ENCODE assay signal across 8 cellular contexts in genomic region chr12:31588976-31589375, GRCh38. TPM values are rescaled to one million over a fixed set of nuclear protein-coding genes. Genes with fewer than 3 reads are reported as not detected.
DNase-seq lines count a peak whose midpoint lies in the region; ATAC-seq and TF ChIP-seq lines count a peak whose summit lies in the region.

No MANE protein-coding gene starts in this region.

- peaks cover 9 to 25% of the 10 kb centered on the region in 2 donors for H3K27me3 Mint-ChIP-seq in natural killer cell (ENCODE audit: low read depth in 2 of 2)

- no peak overlapping the region for H2AFZ ChIP-seq in KMS-11 (ENCODE audit: low read depth)

- no peaks in the 10 kb centered on the region for H3K27me3 ChIP-seq in BLaER1
- H3K27me3 ChIP-seq in KMS-11 (ENCODE audit: insufficient read depth, low read depth) = no peaks in the 10 kb centered on the region

- no peak overlapping the region for H3K27ac Mint-ChIP-seq in natural killer cell

- H3K4me3 ChIP-seq in BLaER1 (peak overlapping the region; percentile 92), KMS-11 (IDR thresholded peaks at IDR 0.05; ENCODE audit: insufficient read depth, low read depth, low read length) (no peak overlapping the region), coronary artery (peak overlapping the region; percentile 78)

- H3K36me3 ChIP-seq in BLaER1 (no peaks in the 10 kb centered on the region), KMS-11 (ENCODE audit: insufficient read depth) (no peaks in the 10 kb centered on the region; the same call in 1 of the 2 replicates)

- no peaks in the 10 kb centered on the region for H3K79me2 ChIP-seq in KMS-11 (ENCODE audit: insufficient read depth, low read depth)

- intact Hi-C loops in natural killer cell (cut with micrococcal nuclease) = no loop called here

- no peak for DNase-seq in coronary artery (ENCODE audit: low spot score)
- DNase-seq in natural killer cell = no peak
- DNase-seq in NCI-H1105 (lab: John Stamatoyannopoulos, UW) = no peak
- DNase-seq in D341Med (ENCODE audit: low spot score) = no peak
- DNase-seq in DMS79 treated with DMSO at 0.1 percent for 48 hours (lab: John Stamatoyannopoulos, UW) = no peak

- H3K9me3 ChIP-seq in BLaER1 = no peaks in the 10 kb centered on the region

- H3K36me3 Mint-ChIP-seq in natural killer cell = no peaks in the 10 kb centered on the region

- H3K27ac ChIP-seq in BLaER1 (no peak overlapping the region), KMS-11 (no peak overlapping the region), coronary artery (peak overlapping the region; percentile 93 to 95)

- H3K4me1 Mint-ChIP-seq in natural killer cell = peaks cover 14 to 20% of the 10 kb centered on the region in 2 donors

- no peak for TF ChIP-seq CTCF in KMS-11 (conservative IDR thresholded peaks at IDR 0.05; ENCODE audit: low read depth, low read length)
- no peak for TF ChIP-seq CTCF in coronary artery (IDR thresholded peaks at IDR 0.05)
- no peak for TF ChIP-seq CTCF in natural killer cell (IDR thresholded peaks at IDR 0.05)

- H3K9me3 Mint-ChIP-seq in natural killer cell = no peaks in the 10 kb centered on the region

- H3K4me3 Mint-ChIP-seq in natural killer cell = peak overlapping the region; percentile 90

- H4K20me1 ChIP-seq in BLaER1 = no peaks in the 10 kb centered on the region
- H4K20me1 ChIP-seq in KMS-11 (ENCODE audit: insufficient read depth) = no peaks in the 10 kb centered on the region

- H3K4me2 ChIP-seq in BLaER1 (peak overlapping the region; percentile 80), KMS-11 (peak overlapping the region; percentile 85)

- H3K4me1 ChIP-seq in BLaER1 (peaks cover 20% of the 10 kb centered on the region), KMS-11 (ENCODE audit: low read depth, poor library complexity, severe bottlenecking) (peaks cover 27% of the 10 kb centered on the region)

- H3K9ac ChIP-seq in BLaER1 (no peak overlapping the region), KMS-11 (0 out of 2 replicates have a peak overlapping the region, but pooled peaks have one; percentile 65)

- ATAC-seq in natural killer cell (no peak), HG03520 (IDR thresholded peaks at IDR 0.05; ENCODE audit: unreplicated experiment) (no peak)

RNA-seq across cellular contexts. Expression of gene DENND5B, which starts 2.0 kb away (rescaled TPM):
- total RNA-seq in natural killer cell = 1 to 10 TPM in 1 of 3 donors, under 1 TPM in 2; 0.52 to 2.4 (median 0.70) TPM

Comparison
In these comparisons a context has a peak if more than half of its experiments do, and no peak if none do; other contexts are left out.
1. H3K27ac ChIP-seq: peak in coronary artery (2 of 2); none in BLaER1 (single experiment) and KMS-11 (single experiment).